In the genomic region with DNA sequence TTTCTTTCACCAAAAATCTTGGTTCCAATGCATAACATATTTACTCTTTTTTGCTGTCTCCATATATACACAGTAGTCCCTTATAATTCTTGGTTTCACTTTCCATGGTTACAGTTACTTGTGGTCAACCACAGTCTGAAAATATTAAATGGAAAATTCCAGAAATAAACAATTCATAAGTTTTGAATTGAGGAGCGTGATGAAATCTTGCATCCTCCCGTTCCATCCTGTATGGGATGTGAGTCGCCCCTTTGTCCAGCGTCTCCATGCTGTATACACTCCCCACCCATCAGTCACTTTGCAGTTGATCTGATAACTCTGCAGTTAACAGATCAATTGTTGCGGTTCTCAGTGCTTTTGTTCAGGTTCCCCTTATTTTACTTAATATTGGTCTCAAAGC, we compare ENCODE assay signal across 10 cellular contexts. TPM values are rescaled to one million over a fixed set of nuclear protein-coding genes. Genes with fewer than 3 reads are reported as not detected.
DNase-seq lines count a peak whose midpoint lies in the region; ATAC-seq and TF ChIP-seq lines count a peak whose summit lies in the region.
"Had no signal": no experiment of that assay in that cellular context is flagged by ENCODE, and none has a peak within 500 bp of the region (broad histone marks: within the 10 kb centered on the region; RNA-seq: fewer than 3 reads in every experiment).

No MANE protein-coding gene starts in this region.

- H3K36me3 ChIP-seq in CD4-positive, CD25-positive, alpha-beta regulatory T cell (ENCODE audit: control insufficient read depth, insufficient read depth, low read length): no peaks in the 10 kb centered on the region
- H3K36me3 ChIP-seq in Karpas-422 (ENCODE audit: insufficient read depth, low read length): no peaks in the 10 kb centered on the region

- no peak overlapping the region for H3K27ac ChIP-seq in CD4-positive, CD25-positive, alpha-beta regulatory T cell (ENCODE audit: insufficient read depth, low read length, poor library complexity, severe bottlenecking)
- no peak overlapping the region for H3K27ac ChIP-seq in Karpas-422 (ENCODE audit: low read length)
- H3K27ac ChIP-seq: parathyroid adenoma had no signal

- TF ChIP-seq CTCF in WI38 (IDR thresholded peaks at IDR 0.05; ENCODE audit: low read depth, low read length): no peak

- DNase-seq in CD4-positive, CD25-positive, alpha-beta regulatory T cell: peak in 1 of 3 donors; percentile 20
- DNase-seq in Karpas-422 (no peak), immature natural killer cell (no peak), CD1c-positive myeloid dendritic cell (ENCODE audit: extremely low spot score) (no peak)
- DNase-seq: stimulated activated CD8-positive, alpha-beta memory T cell treated with anti-CD3 and anti-CD28 coated beads, Interleukin-4, amount 100 ng/mL, for 48 hours had no signal

- H3K9me2 ChIP-seq in Karpas-422 (replicated peaks; ENCODE audit: insufficient read depth, low read length): no peaks in the 10 kb centered on the region

- ATAC-seq in CD4-positive, CD25-positive, alpha-beta regulatory T cell (ENCODE audit: low read depth in 2 of 2): peak in 1 of 2 donors; percentile 34
- ATAC-seq in GM18511 (IDR thresholded peaks at IDR 0.05; ENCODE audit: unreplicated experiment) (no peak), GM21825 (IDR thresholded peaks at IDR 0.05; ENCODE audit: unreplicated experiment) (no peak), GM21737 (IDR thresholded peaks at IDR 0.05; ENCODE audit: unreplicated experiment) (no peak)

- peak overlapping the region; percentile 61 for H3K4me3 ChIP-seq in CD4-positive, CD25-positive, alpha-beta regulatory T cell (ENCODE audit: low read depth, low read length)
- H3K4me3 ChIP-seq in Karpas-422 (ENCODE audit: low read length) (no peak overlapping the region), WI38 (ENCODE audit: low read depth, low read length) (peak overlapping the region; percentile 15; the same call in 1 of the 2 replicates)

- H3K79me2 ChIP-seq in Karpas-422 (ENCODE audit: low read length): no peaks in the 10 kb centered on the region
- H3K79me2 ChIP-seq: parathyroid adenoma had no signal

- H3K9ac ChIP-seq in Karpas-422 (ENCODE audit: low read length): no peak overlapping the region
- H3K9ac ChIP-seq: parathyroid adenoma had no signal

- peaks cover 11% of the 10 kb centered on the region for H3K4me1 ChIP-seq in CD4-positive, CD25-positive, alpha-beta regulatory T cell (ENCODE audit: control insufficient read depth, insufficient read depth, low read length, poor library complexity, severe bottlenecking)
- H3K4me1 ChIP-seq in Karpas-422 (ENCODE audit: low read length): peaks cover 9% of the 10 kb centered on the region
- H3K4me1 ChIP-seq: parathyroid adenoma had no signal

- H2AFZ ChIP-seq in Karpas-422 (ENCODE audit: low read length): no peak overlapping the region
- H2AFZ ChIP-seq: parathyroid adenoma had no signal

- H3K36me3 Mint-ChIP-seq in CD4-positive, CD25-positive, alpha-beta regulatory T cell: no peaks in the 10 kb centered on the region
- H3K36me3 Mint-ChIP-seq in immature natural killer cell: no peaks in the 10 kb centered on the region

- H3K27ac Mint-ChIP-seq in CD4-positive, CD25-positive, alpha-beta regulatory T cell: peak overlapping the region in 1 of 3 donors; percentile 52
- peak overlapping the region in 3 of 6 donors; percentile 5 to 50 (median 9) for H3K27ac Mint-ChIP-seq in immature natural killer cell

- no peaks in the 10 kb centered on the region for H3K9me3 ChIP-seq in CD4-positive, CD25-positive, alpha-beta regulatory T cell (ENCODE audit: control insufficient read depth in 2 of 2, low read length in 2 of 2)
- H3K9me3 ChIP-seq in Karpas-422 (ENCODE audit: low read length): no peaks in the 10 kb centered on the region

- H3K4me1 Mint-ChIP-seq in CD4-positive, CD25-positive, alpha-beta regulatory T cell: peaks cover 7 to 10% (median 8%) of the 10 kb centered on the region in 4 donors
- H3K4me1 Mint-ChIP-seq in immature natural killer cell: peaks cover 10 to 12% of the 10 kb centered on the region in 2 donors

- peaks cover 0 to 4% (median 0%) of the 10 kb centered on the region in 7 donors for H3K9me3 Mint-ChIP-seq in CD4-positive, CD25-positive, alpha-beta regulatory T cell
- no peaks in the 10 kb centered on the region for H3K9me3 Mint-ChIP-seq in immature natural killer cell

- H3K4me2 ChIP-seq in Karpas-422 (ENCODE audit: low read depth, low read length, poor library complexity, severe bottlenecking): peak overlapping the region; percentile 19

- H3K4me3 Mint-ChIP-seq in CD4-positive, CD25-positive, alpha-beta regulatory T cell: peak overlapping the region in 3 of 4 donors; percentile 17 to 69 (median 25)
- peak overlapping the region; percentile 34 to 70 (median 40) for H3K4me3 Mint-ChIP-seq in immature natural killer cell

- H4K20me1 ChIP-seq in Karpas-422 (ENCODE audit: insufficient read depth, low read depth, low read length): no peaks in the 10 kb centered on the region

- H3K27me3 ChIP-seq in CD4-positive, CD25-positive, alpha-beta regulatory T cell (ENCODE audit: control insufficient read depth, insufficient read depth, low read length): peaks cover 4% of the 10 kb centered on the region
- no peaks in the 10 kb centered on the region for H3K27me3 ChIP-seq in Karpas-422 (ENCODE audit: low read length)

- peaks cover 5% of the 10 kb centered on the region for H3K27me3 Mint-ChIP-seq in CD4-positive, CD25-positive, alpha-beta regulatory T cell
- H3K27me3 Mint-ChIP-seq in immature natural killer cell (ENCODE audit: low read depth in 3 of 3): peaks cover 3 to 16% (median 10%) of the 10 kb centered on the region in 3 donors

RNA-seq across cellular contexts. Expression of gene FAF2, which starts 11.5 kb away (rescaled TPM):
- total RNA-seq in CD4-positive, CD25-positive, alpha-beta regulatory T cell: 31.8 TPM
- 10 to 100 TPM in 3 of 4 donors, 1 to 10 TPM in 1; 8.8 to 17.3 (median 14.0) TPM for polyA plus RNA-seq in CD4-positive, CD25-positive, alpha-beta regulatory T cell
- total RNA-seq in Karpas-422 (2014; rRNA removed; shearing (Covaris generic); ENCODE audit: low replicate concordance): 22.9 and 37.5 TPM in 2 replicates
- 10 to 100 TPM in 2 of 3 donors, 1 to 10 TPM in 1; 9.0 to 17.6 (median 17.0) TPM for polyA plus RNA-seq in immature natural killer cell

RNA-seq across cellular contexts. Expression of gene CLTB, which starts 20.3 kb away (rescaled TPM):
- 85.9 TPM for total RNA-seq in CD4-positive, CD25-positive, alpha-beta regulatory T cell
- 100 to 1,000 TPM in 2 of 4 donors, 10 to 100 TPM in 2; 92.5 to 129 (median 101) TPM for polyA plus RNA-seq in CD4-positive, CD25-positive, alpha-beta regulatory T cell
- total RNA-seq in Karpas-422 (2014; rRNA removed; shearing (Covaris generic); ENCODE audit: low replicate concordance): 31.7 and 78.9 TPM in 2 replicates
- 100 to 1,000 TPM in 2 of 3 donors, 10 to 100 TPM in 1; 67.5 to 115 (median 113) TPM for polyA plus RNA-seq in immature natural killer cell

RNA-seq across cellular contexts. Expression of gene HIGD2A, which starts 48.1 kb away (rescaled TPM):
- 98.9 TPM for total RNA-seq in CD4-positive, CD25-positive, alpha-beta regulatory T cell
- 100 to 1,000 TPM; 228 to 278 (median 239) TPM for polyA plus RNA-seq in CD4-positive, CD25-positive, alpha-beta regulatory T cell
- 146 and 207 TPM in 2 replicates for total RNA-seq in Karpas-422 (2014; rRNA removed; shearing (Covaris generic); ENCODE audit: low replicate concordance)
- 100 to 1,000 TPM; 186 to 218 (median 207) TPM for polyA plus RNA-seq in immature natural killer cell

RNA-seq across cellular contexts. Expression of gene NOP16, which starts 48.2 kb away (rescaled TPM):
- total RNA-seq in CD4-positive, CD25-positive, alpha-beta regulatory T cell: 15.5 TPM
- 10 to 100 TPM; 13.6 to 41.2 (median 35.1) TPM for polyA plus RNA-seq in CD4-positive, CD25-positive, alpha-beta regulatory T cell
- 19.8 and 57.5 TPM in 2 replicates for total RNA-seq in Karpas-422 (2014; rRNA removed; shearing (Covaris generic); ENCODE audit: low replicate concordance)
- polyA plus RNA-seq in immature natural killer cell: 10 to 100 TPM in 2 of 3 donors, 1 to 10 TPM in 1; 5.7 to 34.7 (median 16.6) TPM
